29 cellular contexts compared by ENCODE assay signal in the genomic region with DNA sequence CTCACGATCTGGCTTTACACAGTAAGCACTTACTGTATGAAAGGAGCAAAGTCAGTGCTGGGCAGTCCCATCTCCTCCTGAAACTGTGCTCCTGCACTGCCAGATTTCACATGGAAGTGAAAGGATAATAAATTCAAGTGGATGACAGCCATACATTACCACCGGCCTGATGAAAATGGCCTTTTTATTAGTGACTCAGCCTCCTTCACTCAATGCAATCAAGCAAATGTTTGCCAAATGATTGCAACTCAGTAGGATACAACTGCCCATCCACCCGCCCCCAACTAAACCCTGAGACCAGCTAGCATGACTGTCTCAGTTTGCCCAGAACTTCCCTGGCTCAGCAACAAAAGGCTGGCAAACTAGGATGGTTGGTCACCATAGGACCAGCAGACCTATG.
DNase-seq lines count a peak whose midpoint lies in the region; TF ChIP-seq lines count a peak whose summit lies in the region.
"Had no signal": no experiment of that assay in that cellular context is flagged by ENCODE, and none has a peak within 500 bp of the region (broad histone marks: within the 10 kb centered on the region; RNA-seq: fewer than 3 reads in every experiment).

No MANE protein-coding gene starts in this region.

- H3K9me3 ChIP-seq in breast epithelium, result no peaks in the 10 kb centered on the region
- H3K9me3 ChIP-seq in BE2C, result no peaks in the 10 kb centered on the region
- H3K9me3 ChIP-seq in tibial artery, result no peaks in the 10 kb centered on the region
- H3K9me3 ChIP-seq: A549, pancreas, right atrium auricular region, uterus had no signal

- H3K27ac ChIP-seq in breast epithelium (no peak overlapping the region), tibial artery (no peak overlapping the region)
- H3K27ac ChIP-seq: A549, coronary artery, pancreas, right atrium auricular region, uterus had no signal

- no peaks in the 10 kb centered on the region for H3K27me3 Mint-ChIP-seq in MCF 10A (ENCODE audit: insufficient read depth, unreplicated experiment)

- CTCF ChIA-PET in MCF 10A (lab: Yijun Ruan, JAX), result interaction anchor here (0.5 to 0.7 kb wide), 2 partner anchors 381 to 1671 kb away, joined by 3 to 4 read pairs; no protein-coding TSS in a partner anchor

- H3K4me3 ChIP-seq in breast epithelium (no peak overlapping the region), BE2C (ENCODE audit: low read depth, low read length) (no peak overlapping the region), tibial artery (no peak overlapping the region)
- H3K4me3 ChIP-seq: A549, coronary artery, K562, pancreas, right atrium auricular region, smooth muscle cell, uterus had no signal

- H3K27me3 ChIP-seq in breast epithelium (no peaks in the 10 kb centered on the region), BE2C (no peaks in the 10 kb centered on the region), tibial artery (no peaks in the 10 kb centered on the region)
- H3K27me3 ChIP-seq: pancreas, right atrium auricular region, uterus had no signal

- no peaks in the 10 kb centered on the region for H3K4me1 ChIP-seq in breast epithelium
- H3K4me1 ChIP-seq in BE2C, result no peaks in the 10 kb centered on the region
- peaks cover 0 to 3% (median 0%) of the 10 kb centered on the region in 4 donors for H3K4me1 ChIP-seq in tibial artery
- H3K4me1 ChIP-seq: A549, pancreas, right atrium auricular region, uterus had no signal

- no peak overlapping the region for H3K27ac Mint-ChIP-seq in MCF 10A (ENCODE audit: low read depth, unreplicated experiment)
- H3K27ac Mint-ChIP-seq: activated T-cell treated with anti-CD3 and anti-CD28 coated beads, Interleukin-2, amount 50 U/mL, for 72 hours; CD8-positive, alpha-beta T cell; immature natural killer cell; memory B cell; nephron progenitor cell had no signal

- H3K36me3 Mint-ChIP-seq in MCF 10A (ENCODE audit: insufficient read depth, unreplicated experiment), result no peaks in the 10 kb centered on the region
- H3K36me3 Mint-ChIP-seq: CD8-positive, alpha-beta T cell; immature natural killer cell; memory B cell had no signal

- H3K4me3 Mint-ChIP-seq in MCF 10A (ENCODE audit: unreplicated experiment), result no peak overlapping the region
- H3K4me3 Mint-ChIP-seq: activated T-cell treated with anti-CD3 and anti-CD28 coated beads, Interleukin-2, amount 50 U/mL, for 72 hours; CD8-positive, alpha-beta T cell; immature natural killer cell; memory B cell; nephron progenitor cell had no signal

- H3K4me1 Mint-ChIP-seq in MCF 10A (ENCODE audit: insufficient read depth, unreplicated experiment), result peaks cover 7% of the 10 kb centered on the region
- H3K4me1 Mint-ChIP-seq: immature natural killer cell, memory B cell, nephron progenitor cell had no signal

- intact Hi-C loops in MCF 10A (cut with micrococcal nuclease) (loop anchor here (10.0 kb wide), 1 partner anchor 237 kb away; no protein-coding TSS in a partner anchor), breast epithelium (cut with DNase I; ENCODE audit: low total_unique reads) (no loop called here), tibial artery (cut with DNase I; ENCODE audit: low total_unique reads) (no loop called here)

- DNase-seq in MCF 10A (ENCODE audit: unreplicated experiment), result peak; percentile 27
- DNase-seq in breast epithelium (ENCODE audit: low spot score in 2 of 2), result no peak
- peak; percentile 84 for DNase-seq in NCI-H2227 treated with DMSO at 0.1 percent for 48 hours (lab: John Stamatoyannopoulos, UW)
- DNase-seq in globus pallidus (ENCODE audit: low spot score), result peak; percentile 10
- no peak for DNase-seq in activated CD4-positive, alpha-beta T cell treated with anti-CD3 and anti-CD28 coated beads for 1 hour
- no peak for DNase-seq in AG20443 (ENCODE audit: low spot score)
- no peak for DNase-seq in BE2C
- DNase-seq in tibial artery, result no peak
- DNase-seq: activated CD4-positive, alpha-beta T cell treated with anti-CD3 and anti-CD28 coated beads, Interleukin-2, amount 50 U/mL, for 4 hours; activated T-cell treated with anti-CD3 and anti-CD28 coated beads, Interleukin-2, amount 50 U/mL, for 72 hours; caudate nucleus; CD8-positive, alpha-beta T cell; effector CD8-positive, alpha-beta T cell; GF-D8; immature natural killer cell; NCI-H1105 treated with DMSO at 0.1 percent for 48 hours; NCI-H2029 treated with DMSO at 0.1 percent for 48 hours; nephron progenitor cell; pancreas; Right ventricle myocardium superior; stimulated activated naive CD4-positive, alpha-beta T cell treated with Interleukin-2 at 50 U/mL for 16 hours; T-helper 2 cell; uterus had no signal

- no peaks in the 10 kb centered on the region for H3K36me3 ChIP-seq in breast epithelium
- no peaks in the 10 kb centered on the region for H3K36me3 ChIP-seq in BE2C
- H3K36me3 ChIP-seq in tibial artery, result no peaks in the 10 kb centered on the region
- H3K36me3 ChIP-seq: pancreas, right atrium auricular region, uterus had no signal

- POLR2A ChIA-PET in MCF 10A (lab: Yijun Ruan, JAX), result interaction anchor here (0.9 kb wide), 1 partner anchor 18 kb away, joined by 3 read pairs; no protein-coding TSS in a partner anchor

- TF ChIP-seq POLR2A in breast epithelium (IDR thresholded peaks at IDR 0.05), result no peak

- no peak for TF ChIP-seq CTCF in MCF 10A (IDR thresholded peaks at IDR 0.05; ENCODE audit: unreplicated experiment)
- no peak for TF ChIP-seq CTCF in breast epithelium (IDR thresholded peaks at IDR 0.05)
- TF ChIP-seq CTCF in BE2C (IDR thresholded peaks at IDR 0.05; ENCODE audit: low read depth, low read length), result no peak
- TF ChIP-seq CTCF in tibial artery (IDR thresholded peaks at IDR 0.05), result no peak

- H3K9me3 Mint-ChIP-seq in MCF 10A (ENCODE audit: unreplicated experiment), result no peaks in the 10 kb centered on the region
- H3K9me3 Mint-ChIP-seq: activated T-cell treated with anti-CD3 and anti-CD28 coated beads, Interleukin-2, amount 50 U/mL, for 72 hours; CD8-positive, alpha-beta T cell; immature natural killer cell; memory B cell; nephron progenitor cell had no signal

- BruUV-seq in MCF 10A (replicated peaks; lab: Mats Ljungman, UMichigan), result no TSS peak

Comparison
In these comparisons a context has a peak if more than half of its experiments do, and no peak if none do; other contexts are left out.
1. DNase-seq: peak in MCF 10A (single experiment), NCI-H2227 treated with DMSO at 0.1 percent for 48 hours (single experiment) and globus pallidus (single experiment); none in breast epithelium (0 of 2), activated CD4-positive, alpha-beta T cell treated with anti-CD3 and anti-CD28 coated beads for 1 hour (single experiment), AG20443 (single experiment), BE2C (single experiment) and tibial artery (0 of 2).